ENCODE assay signal across 8 cellular contexts in genomic region chr5:178407646-178408045, GRCh38.
"Had no signal": no experiment of that assay in that cellular context is flagged by ENCODE, and none has a peak within 500 bp of the region (broad histone marks: within the 10 kb centered on the region; RNA-seq: fewer than 3 reads in every experiment).

No MANE protein-coding gene starts in this region.

- H3K4me3 Mint-ChIP-seq: GM23338, H9, HFFc6 had no signal

- ATAC-seq: GM23338, HCT116 had no signal

- H3K9me3 Mint-ChIP-seq: GM23338 had no signal

- H3K9me3 ChIP-seq: HAP-1 had no signal

- H3K4me3 ChIP-seq: GM23248, GM23338, HAP-1 had no signal

- H3K36me3 ChIP-seq: HAP-1 had no signal

- DNase-seq: GM23248, GOT3, H9, HCEC 1CT, HFFc6 had no signal

- H3K4me1 Mint-ChIP-seq: GM23338 had no signal

- H3K27ac ChIP-seq: GM23248 had no signal

- H3K27ac Mint-ChIP-seq: GM23338, H9, HFFc6 had no signal

- H3K4me1 ChIP-seq: HAP-1 had no signal
